ENCODE assay signal across 22 cellular contexts in genomic region chr9:136060671-136061371, GRCh38. TPM values are rescaled to one million over a fixed set of nuclear protein-coding genes. Genes with fewer than 3 reads are reported as not detected.
DNase-seq lines count a peak whose midpoint lies in the region; ATAC-seq, FAIRE-seq and TF ChIP-seq lines count a peak whose summit lies in the region.
"Had no signal": no experiment of that assay in that cellular context is flagged by ENCODE, and none has a peak within 500 bp of the region (broad histone marks: within the 10 kb centered on the region; RNA-seq: fewer than 3 reads in every experiment).

No MANE protein-coding gene starts in this region.

- ATAC-seq in Right ventricle myocardium inferior (no peak), omental fat pad (ENCODE audit: low FRiP score) (no peak)
- ATAC-seq: activated naive CD8-positive, alpha-beta T cell treated with anti-CD3 and anti-CD28 coated beads, Interleukin-2, amount 50 U/mL, for 24 hours; foreskin keratinocyte; HepG2 had no signal

- no peaks in the 10 kb centered on the region for H3K79me2 ChIP-seq in Karpas-422 (ENCODE audit: low read length)

- H2AFZ ChIP-seq in Karpas-422 (ENCODE audit: low read length), result no peak overlapping the region

- intact Hi-C loops in Right ventricle myocardium inferior (cut with DNase I) (no loop called here), kidney (cut with DNase I) (no loop called here)

- DNase-seq in Right ventricle myocardium inferior (ENCODE audit: missing footprints), result peak; percentile 7
- DNase-seq in right atrium auricular region (ENCODE audit: low spot score), result no peak
- DNase-seq in SJCRH30, result no peak
- DNase-seq in kidney, result peak; percentile 33
- DNase-seq in KG1 (lab: John Stamatoyannopoulos, UW), result no peak
- DNase-seq in omental fat pad (ENCODE audit: low spot score), result no peak
- no peak for DNase-seq in stimulated activated CD4-positive, alpha-beta T cell treated with anti-CD3 and anti-CD28 coated beads, Interleukin-4, amount 100 ng/mL, for 24 hours
- DNase-seq in Karpas-422, result no peak
- DNase-seq: activated CD4-positive, alpha-beta T cell treated with anti-CD3 and anti-CD28 coated beads, Interleukin-2, amount 10 ng/mL, durations not matched to agents 7 days and 5 days; activated CD8-positive, alpha-beta memory T cell treated with anti-CD3 and anti-CD28 coated beads, Interleukin-2, amount 50 U/mL, for 4 hours; activated naive CD8-positive, alpha-beta T cell treated with anti-CD3 and anti-CD28 coated beads, Interleukin-2, amount 50 U/mL, for 24 hours; effector memory CD4-positive, alpha-beta T cell; foreskin keratinocyte; heart right ventricle; mucosa of descending colon; NCI-H1092 treated with DMSO at 0.1 percent for 48 hours; NCI-H2029 treated with DMSO at 0.1 percent for 48 hours; stimulated activated CD8-positive, alpha-beta memory T cell treated with anti-CD3 and anti-CD28 coated beads, Interleukin-4, amount 100 ng/mL, for 48 hours had no signal

- H3K27ac ChIP-seq in right atrium auricular region, result no peak overlapping the region
- peak overlapping the region; percentile 38 for H3K27ac ChIP-seq in SJCRH30
- H3K27ac ChIP-seq in kidney (ENCODE audit: low read depth in 2 of 2, low read length in 2 of 2), result no peak overlapping the region
- H3K27ac ChIP-seq in Karpas-422 (ENCODE audit: low read length), result no peak overlapping the region
- H3K27ac ChIP-seq: foreskin keratinocyte, heart right ventricle, HL-60, left lung, VCaP had no signal

- H3K36me3 ChIP-seq in right atrium auricular region (peaks cover 12% of the 10 kb centered on the region), SJCRH30 (no peaks in the 10 kb centered on the region), kidney (ENCODE audit: control insufficient read depth in 1 of 2, insufficient read depth in 2 of 2, low read length in 2 of 2) (no peaks in the 10 kb centered on the region), Karpas-422 (ENCODE audit: insufficient read depth, low read length) (no peaks in the 10 kb centered on the region)

- no peaks in the 10 kb centered on the region for H3K27me3 ChIP-seq in right atrium auricular region
- no peaks in the 10 kb centered on the region for H3K27me3 ChIP-seq in SJCRH30
- peaks cover 6% of the 10 kb centered on the region; the same call in 1 of the 2 replicates for H3K27me3 ChIP-seq in Karpas-422 (ENCODE audit: low read length)
- H3K27me3 ChIP-seq: foreskin keratinocyte, heart right ventricle, left lung had no signal

- no peak overlapping the region for H3K4me2 ChIP-seq in Karpas-422 (ENCODE audit: low read depth, low read length, poor library complexity, severe bottlenecking)

- H3K9me3 ChIP-seq in right atrium auricular region, result no peaks in the 10 kb centered on the region
- H3K9me3 ChIP-seq in SJCRH30 (replicated peaks), result no peaks in the 10 kb centered on the region
- no peaks in the 10 kb centered on the region for H3K9me3 ChIP-seq in kidney (ENCODE audit: control insufficient read depth in 1 of 2, low read length in 2 of 2)
- no peaks in the 10 kb centered on the region for H3K9me3 ChIP-seq in Karpas-422 (ENCODE audit: low read length)
- H3K9me3 ChIP-seq: heart right ventricle, left lung, mucosa of descending colon had no signal

- H3K9me2 ChIP-seq in Karpas-422 (replicated peaks; ENCODE audit: insufficient read depth, low read length), result no peaks in the 10 kb centered on the region

- peaks cover 11% of the 10 kb centered on the region; the same call in 1 of the 2 replicates for H4K20me1 ChIP-seq in Karpas-422 (ENCODE audit: insufficient read depth, low read depth, low read length)

- H3K4me1 ChIP-seq in right atrium auricular region, result peaks cover 0 to 24% of the 10 kb centered on the region in 2 donors
- H3K4me1 ChIP-seq in SJCRH30, result peaks cover 52% of the 10 kb centered on the region
- H3K4me1 ChIP-seq in kidney (ENCODE audit: control insufficient read depth in 1 of 2, insufficient read depth in 1 of 2, low read depth in 1 of 2, low read length in 2 of 2), result no peaks in the 10 kb centered on the region
- peaks cover 31% of the 10 kb centered on the region for H3K4me1 ChIP-seq in Karpas-422 (ENCODE audit: low read length)

- FAIRE-seq in kidney (lab: Jason Lieb, UNC), result no peak
- FAIRE-seq: HepG2 had no signal

- no peak overlapping the region for H3K4me3 ChIP-seq in right atrium auricular region
- no peak overlapping the region for H3K4me3 ChIP-seq in SJCRH30
- no peak overlapping the region for H3K4me3 ChIP-seq in kidney (ENCODE audit: low read length in 2 of 2)
- H3K4me3 ChIP-seq in Karpas-422 (ENCODE audit: low read length), result no peak overlapping the region
- H3K4me3 ChIP-seq: heart right ventricle, left lung, mucosa of descending colon had no signal

- TF ChIP-seq CTCF in right atrium auricular region (IDR thresholded peaks at IDR 0.05) (no peak), kidney (IDR thresholded peaks at IDR 0.05; ENCODE audit: borderline replicate concordance, extremely low read depth, insufficient read depth) (no peak), omental fat pad (IDR thresholded peaks at IDR 0.05) (no peak)

- no peak overlapping the region for H3K9ac ChIP-seq in kidney (ENCODE audit: low read length in 2 of 2)
- H3K9ac ChIP-seq in Karpas-422 (ENCODE audit: low read length), result no peak overlapping the region

RNA-seq across cellular contexts. Expression of gene NACC2, which starts 34.3 kb away (rescaled TPM):
- 37.0 TPM for total RNA-seq in Right ventricle myocardium inferior
- 10 to 100 TPM; 49.1 to 55.5 TPM for total RNA-seq in right atrium auricular region
- 3.6 and 4.4 TPM in 2 replicates for total RNA-seq in SJCRH30 (2014; rRNA removed; shearing (Covaris generic))
- 30.9 TPM for total RNA-seq in kidney
- 7.1 TPM for polyA plus RNA-seq in kidney (ENCODE audit: insufficient read depth, low read depth, low replicate concordance)
- 10 to 100 TPM; 22.9 to 37.6 (median 24.8) TPM for total RNA-seq in omental fat pad
- total RNA-seq in Karpas-422 (2014; rRNA removed; shearing (Covaris generic); ENCODE audit: low replicate concordance), result not detected in 2 replicates

RNA-seq across cellular contexts. Expression of gene TMEM250, which starts 57.9 kb away (rescaled TPM):
- total RNA-seq in Right ventricle myocardium inferior (18.7 TPM), right atrium auricular region (10 to 100 TPM; 20.3 to 29.3 TPM), kidney (33.1 TPM), omental fat pad (10 to 100 TPM; 23.8 to 31.1 (median 28.4) TPM)
- 31.8 and 34.0 TPM in 2 replicates for total RNA-seq in SJCRH30 (2014; rRNA removed; shearing (Covaris generic))
- 22.2 TPM for polyA plus RNA-seq in kidney (ENCODE audit: insufficient read depth, low read depth, low replicate concordance)
- 15.1 and 40.9 TPM in 2 replicates for total RNA-seq in Karpas-422 (2014; rRNA removed; shearing (Covaris generic); ENCODE audit: low replicate concordance)

Comparison
In these comparisons a context has a peak if more than half of its experiments do, and no peak if none do; other contexts are left out.
1. DNase-seq: peak in Right ventricle myocardium inferior (single experiment) and kidney (single experiment); none in right atrium auricular region (single experiment), SJCRH30 (0 of 2), KG1 (single experiment), omental fat pad (single experiment), stimulated activated CD4-positive, alpha-beta T cell treated with anti-CD3 and anti-CD28 coated beads, Interleukin-4, amount 100 ng/mL, for 24 hours (single experiment) and Karpas-422 (single experiment).